In genomic region chr3:113221703-113222257, GRCh38 we compare ENCODE assay signal across 18 cellular contexts. TPM values are rescaled to one million over a fixed set of nuclear protein-coding genes. Genes with fewer than 3 reads are reported as not detected.
A peak's percentile ranks its signal among the peaks of the same experiment; 100 is the strongest.
DNase-seq lines count a peak whose midpoint lies in the region; ATAC-seq, FAIRE-seq and TF ChIP-seq lines count a peak whose summit lies in the region.
"Had no signal": no experiment of that assay in that cellular context is flagged by ENCODE, and none has a peak within 500 bp of the region (broad histone marks: within the 10 kb centered on the region; RNA-seq: fewer than 3 reads in every experiment).

No MANE protein-coding gene starts in this region.

- DNase-seq in GM23338 (ENCODE audit: low spot score) (no peak), H1 (ENCODE audit: low read depth in 1 of 2, low spot score in 2 of 2) (no peak), mesothelial cell of epicardium (ENCODE audit: low spot score in 2 of 2, unreplicated experiment in 2 of 2) (no peak), retina (peak; percentile 28), aorta (no peak), NCI-H510A (lab: John Stamatoyannopoulos, UW) (no peak)
- DNase-seq: AML-193; CD4-positive, alpha-beta memory T cell; GF-D8; GOT3; HFFc6; MM.1S; NCI-H1694 treated with DMSO at 0.1 percent for 48 hours; NCI-H748 treated with DMSO at 0.1 percent for 48 hours; PC-9 had no signal

- no peak overlapping the region for H4K5ac ChIP-seq in H1 (ENCODE audit: insufficient read length, low read depth, low read length)

- no peak overlapping the region for H2BK20ac ChIP-seq in H1 (ENCODE audit: low read length)

- no peak for TF ChIP-seq EP300 in H1 (IDR thresholded peaks at IDR 0.05; ENCODE audit: borderline replicate concordance in 1 of 2, low read depth in 2 of 2, low read length in 2 of 2)

- no peaks in the 10 kb centered on the region for H3F3A ChIP-seq in GM23338 (replicated peaks; ENCODE audit: low read depth)

- no peak overlapping the region for H3K23ac ChIP-seq in H1 (ENCODE audit: insufficient read length)

- H3K36me3 Mint-ChIP-seq in GM23338 (ENCODE audit: low read depth) (0 out of 3 replicates have a peak, but pooled peaks cover 3% of the 10 kb centered on the region), mesothelial cell of epicardium (peaks cover 35% of the 10 kb centered on the region)
- H3K36me3 Mint-ChIP-seq: CD4-positive, alpha-beta memory T cell had no signal

- no peaks in the 10 kb centered on the region for H3K23me2 ChIP-seq in H1 (ENCODE audit: low read depth, low read length)

- no peak overlapping the region for H4K8ac ChIP-seq in H1 (ENCODE audit: extremely low read depth, insufficient read depth, low read length)

- ATAC-seq in GM23338, result peak; percentile 41
- ATAC-seq in GM18870 (IDR thresholded peaks at IDR 0.05; ENCODE audit: unreplicated experiment), result no peak
- ATAC-seq in aorta (ENCODE audit: low FRiP score), result no peak
- ATAC-seq in GM19463 (IDR thresholded peaks at IDR 0.05; ENCODE audit: unreplicated experiment), result no peak

- no peak overlapping the region for H2BK15ac ChIP-seq in H1 (ENCODE audit: low read length)

- 90 to 100% methylated on average over 1 to 2 of the region's 2 CpGs for WGBS in H1 (ENCODE audit: extremely low coverage in 1 of 2, insufficient coverage in 1 of 2, insufficient read length in 1 of 2, insufficient replicate concordance in 2 of 2, low coverage in 1 of 2, low lambda C conversion rate in 2 of 2, missing lambda C conversion rate in 1 of 2), 2 experiments
- 85 to 89% methylated on average over 2 of the region's 2 CpGs for WGBS in aorta, 2 donors

- H2AFZ ChIP-seq in GM23338, result no peak overlapping the region
- H2AFZ ChIP-seq in H1 (ENCODE audit: low read length), result no peak overlapping the region
- H2AFZ ChIP-seq: PC-9 had no signal

- no peak for TF ChIP-seq POLR2A in H1 (IDR thresholded peaks at IDR 0.05; ENCODE audit: control extremely low read depth in 1 of 2, low read depth in 2 of 2, low read length in 2 of 2)

- H3K14ac ChIP-seq in H1 (ENCODE audit: insufficient read length), result no peak overlapping the region

- H3K9me3 ChIP-seq in H1 (ENCODE audit: insufficient read depth in 2 of 2, low read depth in 1 of 2, low read length in 1 of 2) (no peaks in the 10 kb centered on the region), aorta (ENCODE audit: control insufficient read depth, low read length) (no peaks in the 10 kb centered on the region)

- peaks cover 5% of the 10 kb centered on the region for H3K27me3 Mint-ChIP-seq in GM23338 (ENCODE audit: insufficient read depth, low read depth, poor library complexity)
- H3K27me3 Mint-ChIP-seq in mesothelial cell of epicardium (ENCODE audit: low read depth), result no peaks in the 10 kb centered on the region

- H2BK120ac ChIP-seq in H1 (replicated peaks; ENCODE audit: low read depth, low read length), result no peak overlapping the region

- H3K4me3 Mint-ChIP-seq in GM23338 (no peak overlapping the region), mesothelial cell of epicardium (no peak overlapping the region)
- H3K4me3 Mint-ChIP-seq: CD4-positive, alpha-beta memory T cell; HFFc6 had no signal

- no peak overlapping the region for H3K4ac ChIP-seq in H1 (replicated peaks; ENCODE audit: insufficient read length, low read depth, low read length)

- TF ChIP-seq RAD21 in H1 (IDR thresholded peaks at IDR 0.05 in 1 of 2, conservative IDR thresholded peaks at IDR 0.05 in 1 of 2; ENCODE audit: low read depth in 2 of 2, low read length in 2 of 2), result no peak

- no peaks in the 10 kb centered on the region for H3K9me2 ChIP-seq in GM23338 (ENCODE audit: insufficient read depth)

- H3K27me3 ChIP-seq in GM23338 (ENCODE audit: insufficient read depth) (no peaks in the 10 kb centered on the region), H1 (replicated peaks in 1 of 4; ENCODE audit: control insufficient read depth in 3 of 4, extremely low read depth in 1 of 4, insufficient read depth in 3 of 4, low read length in 3 of 4) (no peaks in the 10 kb centered on the region), aorta (ENCODE audit: control insufficient read depth in 1 of 2, insufficient read depth in 2 of 2, low read length in 1 of 2) (no peaks in the 10 kb centered on the region)

- H3K4me2 ChIP-seq in GM23338 (no peak overlapping the region), H1 (ENCODE audit: insufficient read depth in 1 of 2, low read depth in 2 of 2, low read length in 2 of 2) (no peak overlapping the region)
- H3K4me2 ChIP-seq: KMS-11, PC-9 had no signal

- POLR2A ChIA-PET in H1 (lab: Charles Lee; ENCODE audit: partially characterized antibody), result no interaction called here

- peaks cover 41% of the 10 kb centered on the region for H3K4me1 Mint-ChIP-seq in GM23338
- peaks cover 36% of the 10 kb centered on the region for H3K4me1 Mint-ChIP-seq in mesothelial cell of epicardium

- H2BK12ac ChIP-seq in H1 (ENCODE audit: low read depth, low read length), result no peak overlapping the region

- intact Hi-C loops in aorta (cut with DNase I), result no loop called here

- H3K9me3 Mint-ChIP-seq in GM23338 (no peaks in the 10 kb centered on the region; the same call in 2 of the 3 replicates), mesothelial cell of epicardium (no peaks in the 10 kb centered on the region)
- H3K9me3 Mint-ChIP-seq: HFFc6 had no signal

- no peak overlapping the region for H3K9ac ChIP-seq in H1 (replicated peaks in 1 of 4; ENCODE audit: extremely low read depth in 1 of 4, low read depth in 3 of 4, low read length in 3 of 4)
- H3K9ac ChIP-seq: KMS-11 had no signal

- H3K36me3 ChIP-seq in GM23338 (ENCODE audit: insufficient read depth) (no peaks in the 10 kb centered on the region), H1 (ENCODE audit: control insufficient read depth in 2 of 4, insufficient read depth in 4 of 4, low read length in 3 of 4) (peaks cover 0 to 3% (median 0%) of the 10 kb centered on the region in 4 experiments; a peak in 1 of 8 replicates), aorta (ENCODE audit: control insufficient read depth in 1 of 2, insufficient read depth in 2 of 2, low read length in 1 of 2) (peaks cover 0 to 3% of the 10 kb centered on the region in 2 donors)

- TF ChIP-seq CTCF in GM23338 (conservative IDR thresholded peaks at IDR 0.05; ENCODE audit: low read depth in 2 of 2) (no peak), H1 (IDR thresholded peaks at IDR 0.05; ENCODE audit: control extremely low read depth in 1 of 3, insufficient read depth in 1 of 3, low read depth in 1 of 3, low read length in 3 of 3) (no peak), mesothelial cell of epicardium (IDR thresholded peaks at IDR 0.05; ENCODE audit: unreplicated experiment) (no peak)

- CTCF ChIA-PET in H1 (lab: Charles Lee; ENCODE audit: partially characterized antibody), result no interaction called here

- H3K27ac Mint-ChIP-seq in GM23338 (no peak overlapping the region), mesothelial cell of epicardium (peak overlapping the region; percentile 71)
- H3K27ac Mint-ChIP-seq: CD4-positive, alpha-beta memory T cell; HFFc6 had no signal

- H3K27ac ChIP-seq in GM23338 (ENCODE audit: low read depth) (0 out of 2 replicates have a peak overlapping the region, but pooled peaks have one; percentile 6), H1 (ENCODE audit: low read depth, low read length) (no peak overlapping the region), aorta (ENCODE audit: low read depth in 1 of 2, low read length in 2 of 2) (no peak overlapping the region)
- H3K27ac ChIP-seq: KMS-11, PC-9 had no signal

- H3K79me1 ChIP-seq in H1 (ENCODE audit: low read depth, low read length), result no peaks in the 10 kb centered on the region

- H3K79me2 ChIP-seq in GM23338 (replicated peaks; ENCODE audit: insufficient read depth) (no peaks in the 10 kb centered on the region), H1 (ENCODE audit: control insufficient read depth in 1 of 2, insufficient read depth in 2 of 2, low read length in 2 of 2) (no peaks in the 10 kb centered on the region)

- FAIRE-seq in H1 (lab: Jason Lieb, UNC), result no peak

- H3K56ac ChIP-seq in H1 (replicated peaks; ENCODE audit: insufficient read length, low read depth, low read length), result no peak overlapping the region

- H4K20me1 ChIP-seq in GM23338 (replicated peaks; ENCODE audit: insufficient read depth), result no peaks in the 10 kb centered on the region
- H4K20me1 ChIP-seq in H1 (replicated peaks in 1 of 2; ENCODE audit: control insufficient read depth in 1 of 2, insufficient read depth in 2 of 2, low read length in 2 of 2), result no peaks in the 10 kb centered on the region

- 0 out of 2 replicates have a peak overlapping the region, but pooled peaks have one; percentile 24 for H2AK5ac ChIP-seq in H1 (ENCODE audit: low read depth, low read length)

- no peak overlapping the region for H3K18ac ChIP-seq in H1 (ENCODE audit: extremely low read depth, low read length)

- no peak overlapping the region for H2BK5ac ChIP-seq in H1 (ENCODE audit: low read depth, low read length)

- H3K4me1 ChIP-seq in GM23338 (ENCODE audit: insufficient read depth) (peaks cover 8% of the 10 kb centered on the region), H1 (replicated peaks in 1 of 4; ENCODE audit: control insufficient read depth in 3 of 4, insufficient read depth in 4 of 4, low read length in 3 of 4) (peaks cover 0 to 7% (median 2%) of the 10 kb centered on the region in 4 experiments; a peak in 4 of 7 replicates), aorta (ENCODE audit: control insufficient read depth in 1 of 2, insufficient read depth in 2 of 2, low read length in 2 of 2) (no peaks in the 10 kb centered on the region)

- H3K4me3 ChIP-seq in GM23338 (no peak overlapping the region), H1 (ENCODE audit: extremely low read depth in 1 of 4, insufficient read depth in 2 of 4, low read depth in 3 of 4, low read length in 4 of 4) (no peak overlapping the region), aorta (ENCODE audit: low read length in 2 of 2) (no peak overlapping the region)
- H3K4me3 ChIP-seq: PC-9 had no signal

- no peak overlapping the region for H4K91ac ChIP-seq in H1 (replicated peaks; ENCODE audit: insufficient read length, low read length)

TF ChIP-seq in GM23338, 12 proteins besides CTCF, POLR2A, EP300 and RAD21 (continues in another document):
- TF ChIP-seq EZH2 (IDR thresholded peaks at IDR 0.05; ENCODE audit: low read depth, unreplicated experiment), result no peak

RNA-seq across cellular contexts. Expression of gene BOC, which starts 10.4 kb away (rescaled TPM):
- total RNA-seq in GM23338 (2014; rRNA removed; shearing (Covaris generic)), result 3.0 and 4.1 TPM in 2 replicates
- polyA plus RNA-seq in GM23338 (2016; fragmentation: Nextera tagmentation; extraction: Ambion mirVana), result 2.1 and 3.2 TPM in 2 replicates
- 6.0 and 6.9 TPM in 2 replicates for total RNA-seq in H1 (2021; fragmentation: NEBNext Ultra II Directional; extraction: Animal tissue kit (Norgen Biotek cat#: 25700))
- 9.3 and 10.6 TPM in 2 replicates for polyA plus RNA-seq in H1 (2011; rRNA removed)
- 10.6 TPM for polyA plus RNA-seq in H1 (2011; cell fraction: cytosol; rRNA removed)
- polyA plus RNA-seq in H1 (2011; cell fraction: nucleus; rRNA removed), result 25.7 TPM
- polyA plus RNA-seq in H1 (2012, experiment 1 of 2), result 6.0 to 8.6 TPM (median 8.3 TPM) in 4 replicates
- 6.4 TPM for polyA plus RNA-seq in H1 (2012, experiment 2 of 2)
- polyA plus RNA-seq in H1 (2013, experiment 1 of 2), result 5.4 TPM
- 4.9 TPM for polyA plus RNA-seq in H1 (2013, experiment 2 of 2)
- 14.2 and 17.4 TPM in 2 replicates for polyA minus RNA-seq in H1 (2011; rRNA and poly(A)+ RNA removed)
- polyA minus RNA-seq in H1 (2011; cell fraction: cytosol; rRNA and poly(A)+ RNA removed), result 5.9 TPM
- 29.7 TPM for polyA minus RNA-seq in H1 (2011; cell fraction: nucleus; rRNA and poly(A)+ RNA removed)
- 76.1 to 85.3 TPM (median 79.3 TPM) in 3 replicates for total RNA-seq in mesothelial cell of epicardium
- 100 to 1,000 TPM in 1 of 2 donors, 10 to 100 TPM in 1; 45.1 to 164 TPM for total RNA-seq in aorta
- 1 to 10 TPM; 6.6 to 8.5 TPM for polyA plus RNA-seq in aorta
- total RNA-seq: CD4-positive, alpha-beta memory T cell had no signal
- polyA plus RNA-seq: CD4-positive, alpha-beta memory T cell had no signal
